18 cellular contexts compared by ENCODE assay signal in the genomic region with DNA sequence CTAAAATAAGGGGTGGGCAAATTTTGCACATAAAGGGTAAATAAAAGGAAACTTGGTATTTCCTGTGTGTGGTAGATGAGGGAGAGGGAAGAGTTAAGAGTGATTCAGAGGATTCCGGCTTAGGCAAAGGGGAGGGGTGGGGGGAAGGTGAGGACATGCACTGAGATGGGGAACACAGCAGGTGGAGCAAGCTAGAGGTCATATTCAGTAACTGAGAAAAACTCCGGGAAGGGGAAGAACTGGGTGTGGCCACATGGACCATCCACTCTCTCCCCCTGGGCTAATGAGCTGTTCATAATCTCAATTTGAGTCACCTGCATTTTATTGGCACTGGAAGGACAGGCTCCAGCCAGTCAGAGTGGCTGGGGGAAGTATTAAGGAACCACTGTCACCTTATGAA. TPM values are rescaled to one million over a fixed set of nuclear protein-coding genes. Genes with fewer than 3 reads are reported as not detected.
DNase-seq lines count a peak whose midpoint lies in the region; ATAC-seq, FAIRE-seq and TF ChIP-seq lines count a peak whose summit lies in the region.
"Had no signal": no experiment of that assay in that cellular context is flagged by ENCODE, and none has a peak within 500 bp of the region (broad histone marks: within the 10 kb centered on the region; RNA-seq: fewer than 3 reads in every experiment).

No MANE protein-coding gene starts in this region.

- H3K79me2 ChIP-seq in H9 (ENCODE audit: insufficient read depth, low read length) (no peaks in the 10 kb centered on the region), PC-3 (ENCODE audit: low read length) (no peaks in the 10 kb centered on the region)

- no peak overlapping the region for H4K8ac ChIP-seq in H9 (replicated peaks; ENCODE audit: insufficient read length, low read depth, low read length)

- ATAC-seq in PC-3: peak; percentile 86
- ATAC-seq in activated naive CD8-positive, alpha-beta T cell treated with anti-CD3 and anti-CD28 coated beads, Interleukin-2, amount 50 U/mL, for 24 hours: no peak
- ATAC-seq in stimulated activated effector memory CD8-positive, alpha-beta T cell treated with anti-CD3 and anti-CD28 coated beads, Interleukin-12 subunit alpha, Interleukin-12 subunit beta, amount 100 ng/mL, for 72 hours: no peak
- ATAC-seq: activated CD4-positive, CD25-positive, alpha-beta regulatory T cell treated with anti-CD3 and anti-CD28 coated beads, Interleukin-2, amount 50 U/mL, for 24 hours had no signal

- intact Hi-C loops in PC-3 (cut with micrococcal nuclease): loop anchor here (5.0 kb wide), 1 partner anchor 41 kb away; no protein-coding TSS in a partner anchor

- H3K9me3 Mint-ChIP-seq in H9: no peaks in the 10 kb centered on the region
- no peaks in the 10 kb centered on the region for H3K9me3 Mint-ChIP-seq in activated naive CD8-positive, alpha-beta T cell treated with anti-CD3 and anti-CD28 coated beads, Interleukin-2, amount 50 U/mL, for 24 hours
- H3K9me3 Mint-ChIP-seq in stimulated activated effector memory CD8-positive, alpha-beta T cell treated with anti-CD3 and anti-CD28 coated beads, Interleukin-12 subunit alpha, Interleukin-12 subunit beta, amount 100 ng/mL, for 72 hours: no peaks in the 10 kb centered on the region
- H3K9me3 Mint-ChIP-seq: activated T-helper 1 cell treated with anti-CD3 and anti-CD28 coated beads, Interleukin-12 subunit alpha, Interleukin-12 subunit beta, Interleukin-2, Interleukin-4 antibody, amounts not matched to agents 30 ng/mL and 10 ng/mL and 1 ng/mL, durations not matched to agents 14 hours and 24 hours and 36 hours had no signal

- no peak overlapping the region for H3K18ac ChIP-seq in H9 (ENCODE audit: insufficient read length, low read depth, low read length)

- no peaks in the 10 kb centered on the region for H3K9me2 ChIP-seq in PC-3 (replicated peaks; ENCODE audit: low read length)

- H3K4me2 ChIP-seq in H9 (ENCODE audit: insufficient read depth, insufficient read length, low read length) (no peak overlapping the region), PC-3 (ENCODE audit: low read length) (peak overlapping the region; percentile 50)

- no peaks in the 10 kb centered on the region for H3K4me1 ChIP-seq in H9 (ENCODE audit: insufficient read depth, low read length)
- peaks cover 27% of the 10 kb centered on the region for H3K4me1 ChIP-seq in PC-3 (ENCODE audit: insufficient read depth, low read length)
- H3K4me1 ChIP-seq in right atrium auricular region: no peaks in the 10 kb centered on the region
- H3K4me1 ChIP-seq: suprapubic skin had no signal

- FAIRE-seq in frontal cortex (lab: Jason Lieb, UNC): no peak
- FAIRE-seq: astrocyte had no signal

- no peak overlapping the region for H4K91ac ChIP-seq in H9 (ENCODE audit: insufficient read length, low read depth, low read length)

- no peak overlapping the region for H2BK120ac ChIP-seq in H9 (ENCODE audit: low read depth, low read length, poor library complexity, severe bottlenecking)

- H2BK5ac ChIP-seq in H9 (ENCODE audit: insufficient read length, low read length): no peak overlapping the region

- H3K9me3 ChIP-seq in H9 (ENCODE audit: control insufficient read depth, low read depth, low read length) (no peaks in the 10 kb centered on the region), PC-3 (ENCODE audit: low read length) (no peaks in the 10 kb centered on the region), right atrium auricular region (no peaks in the 10 kb centered on the region)
- H3K9me3 ChIP-seq: suprapubic skin had no signal

- H3F3A ChIP-seq in PC-3 (ENCODE audit: low read length, unreplicated experiment): peaks cover 3% of the 10 kb centered on the region

- POLR2A ChIA-PET in PC-3 (lab: Charles Lee; ENCODE audit: unreplicated experiment): interaction anchor here (0.7 kb wide), 2 partner anchors 31 to 161 kb away, joined by 3 to 6 read pairs; no protein-coding TSS in a partner anchor

- H3K27ac ChIP-seq in H9 (ENCODE audit: insufficient read length, low read depth, low read length) (no peak overlapping the region), PC-3 (ENCODE audit: low read length) (peak overlapping the region; percentile 80), right atrium auricular region (no peak overlapping the region)
- H3K27ac ChIP-seq: suprapubic skin had no signal

- H3K4me1 Mint-ChIP-seq in H9: peaks cover 3 to 4% of the 10 kb centered on the region in 2 experiments; a peak in 2 of 4 replicates
- peaks cover 2% of the 10 kb centered on the region for H3K4me1 Mint-ChIP-seq in activated naive CD8-positive, alpha-beta T cell treated with anti-CD3 and anti-CD28 coated beads, Interleukin-2, amount 50 U/mL, for 24 hours
- H3K4me1 Mint-ChIP-seq in stimulated activated effector memory CD8-positive, alpha-beta T cell treated with anti-CD3 and anti-CD28 coated beads, Interleukin-12 subunit alpha, Interleukin-12 subunit beta, amount 100 ng/mL, for 72 hours: peaks cover 5% of the 10 kb centered on the region

- H3K23me2 ChIP-seq in H9 (ENCODE audit: insufficient read length, low read depth, low read length, poor library complexity, severe bottlenecking): no peaks in the 10 kb centered on the region

- no peak overlapping the region for H2AFZ ChIP-seq in H9 (ENCODE audit: low read length)
- H2AFZ ChIP-seq in PC-3 (ENCODE audit: low read length): no peak overlapping the region

- H2BK12ac ChIP-seq in H9 (ENCODE audit: insufficient read length, low read depth, low read length): no peak overlapping the region

- TF ChIP-seq CTCF in H9 (conservative IDR thresholded peaks at IDR 0.05) (no peak), PC-3 (conservative IDR thresholded peaks at IDR 0.05; ENCODE audit: low read depth, low read length) (0 out of 2 replicates have a peak, but pooled peaks have one; percentile 14), choroid plexus epithelial cell (conservative IDR thresholded peaks at IDR 0.05; ENCODE audit: low read depth, low read length) (no peak), right atrium auricular region (IDR thresholded peaks at IDR 0.05) (no peak)

- no peak overlapping the region for H2BK20ac ChIP-seq in H9 (ENCODE audit: low read depth, low read length, poor library complexity, severe bottlenecking)

- no peak overlapping the region for H3K23ac ChIP-seq in H9 (ENCODE audit: insufficient read length, low read depth, low read length)

- H3T11ph ChIP-seq in H9 (ENCODE audit: low read length): no peak overlapping the region

- CTCF ChIA-PET in PC-3 (lab: Charles Lee): interaction anchor here (0.6 kb wide), 1 partner anchor 39 kb away, joined by 3 read pairs; no protein-coding TSS in a partner anchor

- H4K20me1 ChIP-seq in H9 (ENCODE audit: control insufficient read depth, insufficient read depth, insufficient read length) (no peaks in the 10 kb centered on the region), PC-3 (ENCODE audit: low read length) (no peaks in the 10 kb centered on the region)

- no peaks in the 10 kb centered on the region for H3K27me3 Mint-ChIP-seq in H9 (ENCODE audit: low read depth)
- H3K27me3 Mint-ChIP-seq in activated naive CD8-positive, alpha-beta T cell treated with anti-CD3 and anti-CD28 coated beads, Interleukin-2, amount 50 U/mL, for 24 hours: no peaks in the 10 kb centered on the region

- no peak overlapping the region for H3K9ac ChIP-seq in H9 (ENCODE audit: extremely low read depth, insufficient read length, low read length)
- 0 out of 2 replicates have a peak overlapping the region, but pooled peaks have one; percentile 12 for H3K9ac ChIP-seq in PC-3 (ENCODE audit: low read length)

- no peak overlapping the region for H4K5ac ChIP-seq in H9 (ENCODE audit: insufficient read length, low read depth, low read length)

- H3K4me3 Mint-ChIP-seq in H9: no peak overlapping the region
- no peak overlapping the region for H3K4me3 Mint-ChIP-seq in activated naive CD8-positive, alpha-beta T cell treated with anti-CD3 and anti-CD28 coated beads, Interleukin-2, amount 50 U/mL, for 24 hours
- H3K4me3 Mint-ChIP-seq in stimulated activated effector memory CD8-positive, alpha-beta T cell treated with anti-CD3 and anti-CD28 coated beads, Interleukin-12 subunit alpha, Interleukin-12 subunit beta, amount 100 ng/mL, for 72 hours: no peak overlapping the region
- H3K4me3 Mint-ChIP-seq: activated T-helper 1 cell treated with anti-CD3 and anti-CD28 coated beads, Interleukin-12 subunit alpha, Interleukin-12 subunit beta, Interleukin-2, Interleukin-4 antibody, amounts not matched to agents 30 ng/mL and 10 ng/mL and 1 ng/mL, durations not matched to agents 14 hours and 24 hours and 36 hours had no signal

- H3K36me3 Mint-ChIP-seq in H9 (ENCODE audit: insufficient read depth in 1 of 3, low read depth in 3 of 3): no peaks in the 10 kb centered on the region
- H3K36me3 Mint-ChIP-seq in activated naive CD8-positive, alpha-beta T cell treated with anti-CD3 and anti-CD28 coated beads, Interleukin-2, amount 50 U/mL, for 24 hours (ENCODE audit: low read depth): no peaks in the 10 kb centered on the region
- no peaks in the 10 kb centered on the region for H3K36me3 Mint-ChIP-seq in stimulated activated effector memory CD8-positive, alpha-beta T cell treated with anti-CD3 and anti-CD28 coated beads, Interleukin-12 subunit alpha, Interleukin-12 subunit beta, amount 100 ng/mL, for 72 hours

- no peak overlapping the region for H3K4ac ChIP-seq in H9 (ENCODE audit: low read depth, low read length)

- H3K79me1 ChIP-seq in H9 (ENCODE audit: insufficient read depth, low read depth, low read length, poor library complexity, severe bottlenecking): no peaks in the 10 kb centered on the region

- H3K27me3 ChIP-seq in H9 (ENCODE audit: insufficient read depth, low read length): no peaks in the 10 kb centered on the region
- H3K27me3 ChIP-seq in PC-3 (ENCODE audit: low read length): no peaks in the 10 kb centered on the region
- no peaks in the 10 kb centered on the region for H3K27me3 ChIP-seq in right atrium auricular region
- H3K27me3 ChIP-seq: suprapubic skin had no signal

- no TSS peak for BruUV-seq in PC-3 (replicated peaks; lab: Mats Ljungman, UMichigan)

- WGBS in H9 (ENCODE audit: extremely low coverage, insufficient read length, low lambda C conversion rate): no CpG with 5 or more reads among the region's 2 CpGs

- no peak overlapping the region for H3K4me3 ChIP-seq in PC-3 (ENCODE audit: low read length)
- no peak overlapping the region for H3K4me3 ChIP-seq in choroid plexus epithelial cell (ENCODE audit: low read depth, low read length)
- no peak overlapping the region for H3K4me3 ChIP-seq in right atrium auricular region
- H3K4me3 ChIP-seq: suprapubic skin had no signal

- peak; percentile 33 for DNase-seq in H9
- peak; percentile 93 for DNase-seq in PC-3
- peak; percentile 65 for DNase-seq in choroid plexus epithelial cell (ENCODE audit: low read depth)
- peak; percentile 56 for DNase-seq in renal cortical epithelial cell (ENCODE audit: low read depth)
- DNase-seq in right atrium auricular region (ENCODE audit: low spot score): no peak
- DNase-seq in frontal cortex (ENCODE audit: low spot score in 2 of 2): no peak
- DNase-seq in activated naive CD8-positive, alpha-beta T cell treated with anti-CD3 and anti-CD28 coated beads, Interleukin-2, amount 50 U/mL, for 24 hours: no peak
- no peak for DNase-seq in stimulated activated effector memory CD8-positive, alpha-beta T cell treated with anti-CD3 and anti-CD28 coated beads, Interleukin-12 subunit alpha, Interleukin-12 subunit beta, amount 100 ng/mL, for 72 hours (ENCODE audit: low spot score in 2 of 2)
- DNase-seq: COR-L47, MM.1S, NCI-H2171 treated with DMSO at 0.1 percent for 48 hours, retina, Right ventricle myocardium superior had no signal

- no peak overlapping the region for H3K56ac ChIP-seq in H9 (ENCODE audit: insufficient read length, low read depth, low read length)

- no peaks in the 10 kb centered on the region for H3K36me3 ChIP-seq in PC-3 (ENCODE audit: low read depth, low read length)
- H3K36me3 ChIP-seq in right atrium auricular region: no peaks in the 10 kb centered on the region
- H3K36me3 ChIP-seq: suprapubic skin had no signal

- H2AK5ac ChIP-seq in H9 (ENCODE audit: insufficient read length, low read length): no peak overlapping the region

- no peak overlapping the region for H2BK15ac ChIP-seq in H9 (ENCODE audit: low read depth, low read length)

- no peak overlapping the region for H3K27ac Mint-ChIP-seq in H9
- H3K27ac Mint-ChIP-seq in activated naive CD8-positive, alpha-beta T cell treated with anti-CD3 and anti-CD28 coated beads, Interleukin-2, amount 50 U/mL, for 24 hours: no peak overlapping the region
- H3K27ac Mint-ChIP-seq in stimulated activated effector memory CD8-positive, alpha-beta T cell treated with anti-CD3 and anti-CD28 coated beads, Interleukin-12 subunit alpha, Interleukin-12 subunit beta, amount 100 ng/mL, for 72 hours: no peak overlapping the region
- H3K27ac Mint-ChIP-seq: activated T-helper 1 cell treated with anti-CD3 and anti-CD28 coated beads, Interleukin-12 subunit alpha, Interleukin-12 subunit beta, Interleukin-2, Interleukin-4 antibody, amounts not matched to agents 30 ng/mL and 10 ng/mL and 1 ng/mL, durations not matched to agents 14 hours and 24 hours and 36 hours had no signal

- H3K14ac ChIP-seq in H9 (ENCODE audit: insufficient read depth, low read length): no peak overlapping the region

RNA-seq across cellular contexts. Expression of gene UGCG, which starts 45.1 kb away (rescaled TPM):
- total RNA-seq in H9 (2021) (23.3 and 23.8 TPM in 2 replicates), PC-3 (2014; rRNA removed) (27.0 and 29.4 TPM in 2 replicates), renal cortical epithelial cell (503 and 699 TPM in 2 replicates), right atrium auricular region (10 to 100 TPM; 10.3 to 10.8 TPM), frontal cortex (83.2 TPM)

RNA-seq across cellular contexts. Expression of gene SHOC1, which starts 56.8 kb away (rescaled TPM):
- total RNA-seq in H9 (2021): not detected in 2 replicates
- total RNA-seq in PC-3 (2014; rRNA removed): 0.18 TPM in 1 of 2 replicates, not detected in the other
- 0.30 TPM in 1 of 2 replicates, not detected in the other for total RNA-seq in renal cortical epithelial cell
- total RNA-seq in right atrium auricular region: not detected
- total RNA-seq in frontal cortex: not detected
- total RNA-seq: activated T-helper 1 cell treated with anti-CD3 and anti-CD28 coated beads, Interleukin-12 subunit alpha, Interleukin-12 subunit beta, Interleukin-2, Interleukin-4 antibody, amounts not matched to agents 30 ng/mL and 10 ng/mL and 1 ng/mL, durations not matched to agents 14 hours and 24 hours and 36 hours; astrocyte; mucosa of gallbladder; Right ventricle myocardium superior had no signal

Comparison
In these comparisons a context has a peak if more than half of its experiments do, and no peak if none do; other contexts are left out.
1. DNase-seq: peak in H9 (single experiment), PC-3 (single experiment), choroid plexus epithelial cell (single experiment) and renal cortical epithelial cell (single experiment); none in right atrium auricular region (single experiment), frontal cortex (0 of 2), activated naive CD8-positive, alpha-beta T cell treated with anti-CD3 and anti-CD28 coated beads, Interleukin-2, amount 50 U/mL, for 24 hours (single experiment) and stimulated activated effector memory CD8-positive, alpha-beta T cell treated with anti-CD3 and anti-CD28 coated beads, Interleukin-12 subunit alpha, Interleukin-12 subunit beta, amount 100 ng/mL, for 72 hours (0 of 2).